In genomic region chr15:48954538-48954937, GRCh38 we compare ENCODE assay signal across 16 cellular contexts. TPM values are rescaled to one million over a fixed set of nuclear protein-coding genes. Genes with fewer than 3 reads are reported as not detected.
DNase-seq lines count a peak whose midpoint lies in the region; ATAC-seq and TF ChIP-seq lines count a peak whose summit lies in the region.
"Had no signal": no experiment of that assay in that cellular context is flagged by ENCODE, and none has a peak within 500 bp of the region (broad histone marks: within the 10 kb centered on the region; RNA-seq: fewer than 3 reads in every experiment).

No MANE protein-coding gene starts in this region.

- H3K4me2 ChIP-seq in SK-N-SH: no peak overlapping the region

- no peaks in the 10 kb centered on the region for H3K4me1 ChIP-seq in SK-N-SH (ENCODE audit: control insufficient read depth in 1 of 2, insufficient read depth in 2 of 2, low read depth in 1 of 2, low read length in 1 of 2)
- H3K4me1 ChIP-seq in ascending aorta: peaks cover 5 to 10% of the 10 kb centered on the region in 2 donors
- H3K4me1 ChIP-seq in tibial artery: peaks cover 0 to 21% (median 8%) of the 10 kb centered on the region in 4 donors

- no peak overlapping the region for H3K4me3 ChIP-seq in SK-N-SH (ENCODE audit: low read depth in 2 of 2, low read length in 1 of 2)
- peak overlapping the region in 1 of 2 donors; percentile 3 for H3K4me3 ChIP-seq in ascending aorta
- no peak overlapping the region for H3K4me3 ChIP-seq in tibial artery
- H3K4me3 ChIP-seq: cardiac muscle cell had no signal

- H3K27me3 ChIP-seq in SK-N-SH (ENCODE audit: insufficient read depth) (no peaks in the 10 kb centered on the region), ascending aorta (no peaks in the 10 kb centered on the region), tibial artery (no peaks in the 10 kb centered on the region)

- intact Hi-C loops in ascending aorta (cut with DNase I): no loop called here
- intact Hi-C loops in left cardiac atrium (cut with DNase I): no loop called here
- intact Hi-C loops in tibial artery (cut with DNase I; ENCODE audit: low total_unique reads): no loop called here

- no peak for TF ChIP-seq CTCF in SK-N-SH (IDR thresholded peaks at IDR 0.05)
- peak in 2 of 3 experiments; percentile 6 to 30 for TF ChIP-seq CTCF in ascending aorta (IDR thresholded peaks at IDR 0.05)
- TF ChIP-seq CTCF in tibial artery (IDR thresholded peaks at IDR 0.05): no peak

- H4K20me1 ChIP-seq in SK-N-SH (ENCODE audit: insufficient read depth): no peaks in the 10 kb centered on the region

- CTCF ChIA-PET in SK-N-SH (lab: Yijun Ruan, JAX): no interaction called here

- TF ChIP-seq RAD21 in SK-N-SH (IDR thresholded peaks at IDR 0.05; ENCODE audit: low read length): no peak

- H3K27ac ChIP-seq in SK-N-SH (ENCODE audit: low read depth in 2 of 2, low read length in 1 of 2): no peak overlapping the region
- H3K27ac ChIP-seq in ascending aorta: peak overlapping the region; percentile 66 to 68
- peak overlapping the region; percentile 56 to 61 for H3K27ac ChIP-seq in tibial artery
- H3K27ac ChIP-seq: 22Rv1, cardiac muscle cell had no signal

- WGBS in SK-N-SH (ENCODE audit: low lambda C conversion rate): 57% methylated on average over 5 of the region's 5 CpGs

- no peaks in the 10 kb centered on the region for H3K79me2 ChIP-seq in SK-N-SH (ENCODE audit: insufficient read depth)

- POLR2A ChIA-PET in SK-N-SH (lab: Yijun Ruan, JAX): interaction anchor here (0.9 kb wide), 1 partner anchor 76 kb away, joined by 3 read pairs; the partner anchor contains the start of gene EID1

- H3K9ac ChIP-seq in SK-N-SH: no peak overlapping the region

- no peaks in the 10 kb centered on the region for H3F3A ChIP-seq in SK-N-SH (replicated peaks; ENCODE audit: insufficient read depth)

- DNase-seq in SK-N-SH (no peak), ascending aorta (ENCODE audit: low spot score in 2 of 2) (peak in 1 of 2 donors; percentile 74), left cardiac atrium (no peak), tibial artery (peak in 1 of 2 donors; percentile 71), NCI-H1436 treated with DMSO at 0.1 percent for 48 hours (lab: John Stamatoyannopoulos, UW) (no peak)
- DNase-seq in activated CD8-positive, alpha-beta memory T cell treated with anti-CD3 and anti-CD28 coated beads, Interleukin-2, amount 50 U/mL, for 4 hours: no peak
- no peak for DNase-seq in stimulated activated CD8-positive, alpha-beta memory T cell treated with anti-CD3 and anti-CD28 coated beads, Interleukin-4, amount 100 ng/mL, for 48 hours
- DNase-seq: activated CD8-positive, alpha-beta T cell treated with anti-CD3 and anti-CD28 coated beads, Interleukin-2, amount 10 ng/mL, durations not matched to agents 7 days and 5 days; Calu3; NCI-H2107; NCI-H82; stimulated activated naive CD8-positive, alpha-beta T cell treated with anti-CD3 and anti-CD28 coated beads, Interleukin-15, Interleukin-2, amounts not matched to agents 100 U/mL and 50 U/mL, for 24 hours had no signal

- H3K36me3 ChIP-seq in SK-N-SH (replicated peaks in 1 of 2; ENCODE audit: control insufficient read depth in 1 of 2, insufficient read depth in 2 of 2, low read length in 1 of 2) (no peaks in the 10 kb centered on the region), ascending aorta (no peaks in the 10 kb centered on the region), tibial artery (no peaks in the 10 kb centered on the region)
- H3K36me3 ChIP-seq: cardiac muscle cell had no signal

- no peaks in the 10 kb centered on the region for H3K9me2 ChIP-seq in SK-N-SH

- H3K9me3 ChIP-seq in SK-N-SH (no peaks in the 10 kb centered on the region), ascending aorta (no peaks in the 10 kb centered on the region), tibial artery (no peaks in the 10 kb centered on the region)

- H2AFZ ChIP-seq in SK-N-SH (ENCODE audit: low read depth): no peak overlapping the region

- ATAC-seq in SK-N-SH treated with all-trans-retinoic acid at 6 μM for 48 hours (peak; percentile 88), left cardiac atrium (peak; percentile 59 to 81)
- ATAC-seq: activated CD8-positive, alpha-beta T cell treated with anti-CD3 and anti-CD28 coated beads, Interleukin-2, amount 10 ng/mL, durations not matched to agents 7 days and 5 days; stimulated activated naive CD8-positive, alpha-beta T cell treated with anti-CD3 and anti-CD28 coated beads, Interleukin-15, Interleukin-2, amounts not matched to agents 100 U/mL and 50 U/mL, for 24 hours had no signal

- TF ChIP-seq EP300 in SK-N-SH (IDR thresholded peaks at IDR 0.05; ENCODE audit: borderline replicate concordance in 1 of 2, low read depth in 1 of 2, low read length in 1 of 2): no peak

TF ChIP-seq in SK-N-SH treated with all-trans-retinoic acid at 6 μM for 48 hours, 23 proteins besides CTCF, POLR2A, EP300 and RAD21 (continues in another document):
- TF ChIP-seq TCF4 (CRISPR knock-in tag; IDR thresholded peaks at IDR 0.05; ENCODE audit: borderline replicate concordance): no peak
- no peak for TF ChIP-seq PATZ1 (CRISPR knock-in tag; IDR thresholded peaks at IDR 0.05; ENCODE audit: borderline replicate concordance)
- no peak for TF ChIP-seq CSDC2 (CRISPR knock-in tag; IDR thresholded peaks at IDR 0.05)
- TF ChIP-seq ZNF565 (CRISPR knock-in tag; conservative IDR thresholded peaks at IDR 0.05; ENCODE audit: low read depth): no peak
- TF ChIP-seq ZFP30 (CRISPR knock-in tag; IDR thresholded peaks at IDR 0.05): no peak
- TF ChIP-seq ZFP3 (CRISPR knock-in tag; IDR thresholded peaks at IDR 0.05): no peak

TF ChIP-seq in SK-N-SH, 30 proteins besides CTCF, POLR2A, EP300 and RAD21:
- no peak for TF ChIP-seq TCF12 (IDR thresholded peaks at IDR 0.05)
- TF ChIP-seq RXRA (IDR thresholded peaks at IDR 0.05; ENCODE audit: borderline replicate concordance, low read depth): no peak
TF ChIP-seq in SK-N-SH: peak in this region for 0.

RNA-seq across cellular contexts. Expression of gene SHC4, which starts 9.2 kb away (rescaled TPM):
- 1.6 and 1.9 TPM in 2 replicates for polyA plus RNA-seq in SK-N-SH (2012; rRNA removed)
- polyA plus RNA-seq in SK-N-SH (2012; cell fraction: cytosol; rRNA removed): 1.7 and 1.9 TPM in 2 replicates
- polyA plus RNA-seq in SK-N-SH (2012; cell fraction: nucleus; rRNA removed): 2.6 and 4.5 TPM in 2 replicates
- total RNA-seq in ascending aorta: 7.2 TPM
- 1 to 10 TPM; 1.8 TPM for total RNA-seq in left cardiac atrium
- polyA plus RNA-seq: endothelial cell of umbilical vein had no signal

Comparison
In these comparisons a context has a peak if more than half of its experiments do, and no peak if none do; other contexts are left out.
1. H3K27ac ChIP-seq: peak in ascending aorta (2 of 2) and tibial artery (2 of 2); none in SK-N-SH (0 of 2).
2. CTCF ChIP-seq: peak in ascending aorta (2 of 3); none in SK-N-SH (single experiment) and tibial artery (0 of 2).